8 cellular contexts compared by ENCODE assay signal in genomic region chrX:49230500-49231232, GRCh38. TPM values are rescaled to one million over a fixed set of nuclear protein-coding genes. Genes with fewer than 3 reads are reported as not detected.
A peak's percentile ranks its signal among the peaks of the same experiment; 100 is the strongest.
DNase-seq lines count a peak whose midpoint lies in the region; ATAC-seq and TF ChIP-seq lines count a peak whose summit lies in the region.

No MANE protein-coding gene starts in this region.

- H3K36me3 Mint-ChIP-seq in activated naive CD8-positive, alpha-beta T cell treated with anti-CD3 and anti-CD28 coated beads for 36 hours, result peaks cover 2% of the 10 kb centered on the region

- peak overlapping the region; percentile 78 for H3K4me3 Mint-ChIP-seq in activated naive CD8-positive, alpha-beta T cell treated with anti-CD3 and anti-CD28 coated beads for 36 hours

- H3K9me3 Mint-ChIP-seq in activated naive CD8-positive, alpha-beta T cell treated with anti-CD3 and anti-CD28 coated beads for 36 hours, result no peaks in the 10 kb centered on the region

- peak; percentile 37 for TF ChIP-seq CTCF in GM12874 (IDR thresholded peaks at IDR 0.05; ENCODE audit: insufficient read depth, low read depth, low read length)
- TF ChIP-seq CTCF in RWPE1 (conservative IDR thresholded peaks at IDR 0.05; ENCODE audit: low read depth), result no peak

- CTCF ChIA-PET in RWPE1 (lab: Yijun Ruan, JAX), result no interaction called here

- H3K27me3 Mint-ChIP-seq in activated naive CD8-positive, alpha-beta T cell treated with anti-CD3 and anti-CD28 coated beads for 36 hours, result peaks cover 2% of the 10 kb centered on the region

- peak overlapping the region; percentile 92 for H3K27ac Mint-ChIP-seq in activated naive CD8-positive, alpha-beta T cell treated with anti-CD3 and anti-CD28 coated beads for 36 hours

- peaks cover 5% of the 10 kb centered on the region for H3K9me3 ChIP-seq in iPS-18c (ENCODE audit: control insufficient read depth, insufficient read depth, low read length)

- ATAC-seq in HG02884 (IDR thresholded peaks at IDR 0.05; ENCODE audit: unreplicated experiment), result peak; percentile 56

- DNase-seq in RWPE1 (ENCODE audit: low spot score), result peak; percentile 42
- peak; percentile 74 for DNase-seq in activated naive CD8-positive, alpha-beta T cell treated with anti-CD3 and anti-CD28 coated beads for 36 hours
- DNase-seq in stimulated activated CD4-positive, alpha-beta T cell treated with anti-CD3 and anti-CD28 coated beads, Interleukin-15, amount 100 ng/mL, for 48 hours (ENCODE audit: low read depth in 2 of 2), result peak; percentile 37 to 64
- no peak for DNase-seq in AG08395 (ENCODE audit: low spot score)
- no peak for DNase-seq in KBM-7

- POLR2A ChIA-PET in RWPE1 (lab: Yijun Ruan, JAX; ENCODE audit: low non-redundant PET), result no interaction called here

- no peak overlapping the region for H3K27ac ChIP-seq in RWPE1

- H3K4me1 Mint-ChIP-seq in activated naive CD8-positive, alpha-beta T cell treated with anti-CD3 and anti-CD28 coated beads for 36 hours, result peaks cover 14% of the 10 kb centered on the region

- H3K4me3 ChIP-seq in iPS-18c (ENCODE audit: insufficient read depth, low read depth, low read length), result peak overlapping the region; percentile 51

- in situ Hi-C loops in KBM-7 (cut with MboI; ENCODE audit: low pct_unique_long_range_greater_than_20kb, low sequenced_read_pairs), result no loop called here

RNA-seq across cellular contexts. Expression of gene CACNA1F, which starts 2.5 kb away (rescaled TPM):
- total RNA-seq in activated naive CD8-positive, alpha-beta T cell treated with anti-CD3 and anti-CD28 coated beads for 36 hours, result under 1 TPM; 0.72 to 0.85 TPM

RNA-seq across cellular contexts. Expression of gene CCDC22, which starts 4.6 kb away (rescaled TPM):
- total RNA-seq in activated naive CD8-positive, alpha-beta T cell treated with anti-CD3 and anti-CD28 coated beads for 36 hours, result 10 to 100 TPM; 18.3 to 18.9 TPM

RNA-seq across cellular contexts. Expression of gene SYP, which starts 30.7 kb away (rescaled TPM):
- total RNA-seq in activated naive CD8-positive, alpha-beta T cell treated with anti-CD3 and anti-CD28 coated beads for 36 hours, result 1 to 10 TPM; 4.4 to 4.6 TPM

RNA-seq across cellular contexts. Expression of gene FOXP3, which starts 33.8 kb away (rescaled TPM):
- 10 to 100 TPM; 11.2 to 11.9 TPM for total RNA-seq in activated naive CD8-positive, alpha-beta T cell treated with anti-CD3 and anti-CD28 coated beads for 36 hours

RNA-seq across cellular contexts. Expression of gene PPP1R3F, which starts 38.9 kb away (rescaled TPM):
- total RNA-seq in activated naive CD8-positive, alpha-beta T cell treated with anti-CD3 and anti-CD28 coated beads for 36 hours, result 1 to 10 TPM; 2.1 to 2.5 TPM

Comparison
In these comparisons a context has a peak if more than half of its experiments do, and no peak if none do; other contexts are left out.
1. DNase-seq: peak in RWPE1 (single experiment), activated naive CD8-positive, alpha-beta T cell treated with anti-CD3 and anti-CD28 coated beads for 36 hours (single experiment) and stimulated activated CD4-positive, alpha-beta T cell treated with anti-CD3 and anti-CD28 coated beads, Interleukin-15, amount 100 ng/mL, for 48 hours (2 of 2); none in AG08395 (single experiment) and KBM-7 (single experiment).